Comparison of ENCODE assay signal across 1 cellular context in genomic region chr13:68551701-68552522, GRCh38.
TF ChIP-seq lines count a peak whose summit lies in the region.

No MANE protein-coding gene starts in this region.

TF ChIP-seq in GM12878, 131 proteins besides CTCF, POLR2A, EP300 and RAD21 (continued from another document):
- TF ChIP-seq MXI1 (IDR thresholded peaks at IDR 0.05; ENCODE audit: low read depth, low read length) (no peak), SRF (IDR thresholded peaks at IDR 0.05; ENCODE audit: low read depth in 2 of 2, low read length in 2 of 2) (no peak), ZBED1 (IDR thresholded peaks at IDR 0.05; ENCODE audit: borderline replicate concordance) (no peak), TCF12 (IDR thresholded peaks at IDR 0.05; ENCODE audit: low read depth, low read length) (no peak)
